Comparison of ENCODE assay signal across 9 cellular contexts in genomic region chr5:176538505-176538806, GRCh38. TPM values are rescaled to one million over a fixed set of nuclear protein-coding genes. Genes with fewer than 3 reads are reported as not detected.
DNase-seq lines count a peak whose midpoint lies in the region; ATAC-seq and TF ChIP-seq lines count a peak whose summit lies in the region.
"Had no signal": no experiment of that assay in that cellular context is flagged by ENCODE, and none has a peak within 500 bp of the region (broad histone marks: within the 10 kb centered on the region; RNA-seq: fewer than 3 reads in every experiment).

No MANE protein-coding gene starts in this region.

- ATAC-seq in IMR-90 (ENCODE audit: low read depth) (no peak), body of pancreas (no peak), HG02852 (IDR thresholded peaks at IDR 0.05; ENCODE audit: unreplicated experiment) (no peak), HG03442 (IDR thresholded peaks at IDR 0.05; ENCODE audit: unreplicated experiment) (no peak)

- peaks cover 21% of the 10 kb centered on the region for H4K20me1 ChIP-seq in IMR-90 (ENCODE audit: insufficient read depth, low read length)

- no peak overlapping the region for H3K18ac ChIP-seq in IMR-90 (ENCODE audit: low read depth, low read length)

- no peak overlapping the region for H4K8ac ChIP-seq in IMR-90 (ENCODE audit: low read depth in 2 of 2, low read length in 2 of 2)

- no peak overlapping the region for H3K4me2 ChIP-seq in IMR-90 (ENCODE audit: low read depth, low read length)

- H2AFZ ChIP-seq in ACC112 (ENCODE audit: low read length, unreplicated experiment), result no peak overlapping the region
- H2AFZ ChIP-seq in IMR-90 (replicated peaks; ENCODE audit: low read length, poor library complexity), result no peak overlapping the region

- WGBS in IMR-90 (ENCODE audit: extremely low coverage in 2 of 2, insufficient read length in 1 of 2), 2 experiments, result no CpG with 5 or more reads among the region's 6 CpGs
- WGBS in body of pancreas, 2 donors, result 37 to 46% methylated on average over 6 of the region's 6 CpGs

- no peaks in the 10 kb centered on the region for H3K36me3 ChIP-seq in ACC112 (ENCODE audit: insufficient read depth, low read length)
- H3K36me3 ChIP-seq in IMR-90 (ENCODE audit: control insufficient read depth, insufficient read depth, low read length), result 0 out of 2 replicates have a peak, but pooled peaks cover 1% of the 10 kb centered on the region
- H3K36me3 ChIP-seq in body of pancreas (replicated peaks in 1 of 2; ENCODE audit: insufficient read depth in 1 of 2, low read depth in 2 of 2), result no peaks in the 10 kb centered on the region
- no peaks in the 10 kb centered on the region for H3K36me3 ChIP-seq in muscle layer of duodenum (ENCODE audit: control insufficient read depth in 1 of 2, insufficient read depth in 2 of 2, low read length in 2 of 2)

- no peak overlapping the region for H3K4ac ChIP-seq in IMR-90 (ENCODE audit: low read depth, low read length)

- H4K91ac ChIP-seq in IMR-90 (ENCODE audit: insufficient read depth, low read depth, low read length), result no peak overlapping the region

- H3K27ac ChIP-seq in ACC112 (ENCODE audit: low read depth, low read length) (peak overlapping the region; percentile 32; the same call in 1 of the 2 replicates), IMR-90 (ENCODE audit: insufficient read depth, low read length) (no peak overlapping the region), body of pancreas (peak overlapping the region in 3 of 4 donors; percentile 86 to 98 (median 95)), muscle layer of duodenum (ENCODE audit: low read length) (peak overlapping the region; percentile 99)

- TF ChIP-seq CTCF in IMR-90 (conservative IDR thresholded peaks at IDR 0.05; ENCODE audit: low read depth, low read length) (no peak), body of pancreas (IDR thresholded peaks at IDR 0.05) (no peak)

- H2AK9ac ChIP-seq in IMR-90 (replicated peaks; ENCODE audit: low read depth, low read length, poor library complexity), result peak overlapping the region; percentile 89

- in situ Hi-C loops in IMR-90 (cut with MboI; ENCODE audit: low sequenced_read_pairs), result no loop called here

- H3K9me1 ChIP-seq in IMR-90 (ENCODE audit: insufficient read depth, low read length), result peaks cover 15% of the 10 kb centered on the region; the same call in 1 of the 2 replicates

- TF ChIP-seq POLR2A in IMR-90 (IDR thresholded peaks at IDR 0.05; ENCODE audit: low read depth, low read length) (no peak), body of pancreas (IDR thresholded peaks at IDR 0.05) (no peak)

- H2AK5ac ChIP-seq in IMR-90 (ENCODE audit: low read depth, low read length), result no peak overlapping the region

- H3K4me1 ChIP-seq in ACC112 (ENCODE audit: control insufficient read depth, insufficient read depth, low read length, unreplicated experiment) (peaks cover 40% of the 10 kb centered on the region), IMR-90 (ENCODE audit: control insufficient read depth, insufficient read depth, low read length) (peaks cover 27% of the 10 kb centered on the region), body of pancreas (peaks cover 53% of the 10 kb centered on the region), muscle layer of duodenum (ENCODE audit: control insufficient read depth in 1 of 2, insufficient read depth in 2 of 2, low read length in 2 of 2) (peaks cover 36 to 46% of the 10 kb centered on the region in 2 donors)

- no peak overlapping the region for H2BK20ac ChIP-seq in IMR-90 (ENCODE audit: low read depth, low read length)

- H4K5ac ChIP-seq in IMR-90 (ENCODE audit: low read depth, low read length), result no peak overlapping the region

- BruUV-seq in IMR-90 (replicated peaks; lab: Mats Ljungman, UMichigan), result no TSS peak

- peaks cover 23 to 30% of the 10 kb centered on the region in 2 experiments for H3K79me1 ChIP-seq in IMR-90 (ENCODE audit: low read depth in 1 of 2, low read length in 2 of 2)

- no peak for DNase-seq in IMR-90
- no peak for DNase-seq in body of pancreas
- DNase-seq in SW 1271 (lab: John Stamatoyannopoulos, UW), result no peak
- no peak for DNase-seq in HCEC 1CT

- CTCF ChIA-PET in IMR-90 (lab: Yijun Ruan, JAX), result interaction anchor here (1.1 to 1.2 kb wide), 2 partner anchors 54 to 91 kb away, joined by 3 to 4 read pairs; no protein-coding TSS in a partner anchor

- H2BK120ac ChIP-seq in IMR-90 (ENCODE audit: low read depth, low read length), result no peak overlapping the region

- H2BK15ac ChIP-seq in IMR-90 (ENCODE audit: low read depth, low read length), result no peak overlapping the region

- H3K79me2 ChIP-seq in ACC112 (ENCODE audit: control insufficient read depth, insufficient read depth, low read length, unreplicated experiment), result peaks cover 26% of the 10 kb centered on the region

- TF ChIP-seq RAD21 in IMR-90 (IDR thresholded peaks at IDR 0.05; ENCODE audit: low read length), result no peak

- no peak overlapping the region for H3K9ac ChIP-seq in IMR-90 (ENCODE audit: low read depth, low read length)

- H3K23ac ChIP-seq in IMR-90 (ENCODE audit: low read depth, low read length), result no peak overlapping the region

- no peak overlapping the region for H2BK5ac ChIP-seq in IMR-90 (ENCODE audit: low read depth, low read length, poor library complexity, severe bottlenecking)

- dilution Hi-C loops in IMR-90 (cut with HindIII; ENCODE audit: low sequenced_read_pairs, unreplicated experiment), result no loop called here

- POLR2A ChIA-PET in IMR-90 (lab: Charles Lee; ENCODE audit: unreplicated experiment), result interaction anchor here (1.0 kb wide), 1 partner anchor 8 kb away, joined by 4 read pairs; no protein-coding TSS in a partner anchor

- H3K56ac ChIP-seq in IMR-90 (ENCODE audit: extremely low read depth, insufficient read depth, low read length), result no peak overlapping the region

- H3K27me3 ChIP-seq in ACC112 (ENCODE audit: insufficient read depth, low read length) (no peaks in the 10 kb centered on the region), IMR-90 (ENCODE audit: control insufficient read depth, insufficient read depth, low read length) (no peaks in the 10 kb centered on the region), body of pancreas (no peaks in the 10 kb centered on the region), muscle layer of duodenum (ENCODE audit: low read depth, low read length) (no peaks in the 10 kb centered on the region)

- peak overlapping the region; percentile 85 for H3K4me3 ChIP-seq in ACC112 (ENCODE audit: low read depth, low read length)
- H3K4me3 ChIP-seq in IMR-90 (ENCODE audit: insufficient read depth, low read depth, low read length), result no peak overlapping the region
- H3K4me3 ChIP-seq in body of pancreas, result no peak overlapping the region
- H3K4me3 ChIP-seq in muscle layer of duodenum (ENCODE audit: low read depth in 1 of 2, low read length in 2 of 2), result peak overlapping the region; percentile 90 to 96

- no peak overlapping the region for H3K14ac ChIP-seq in IMR-90 (replicated peaks; ENCODE audit: low read depth, low read length)

- intact Hi-C loops in IMR-90 (cut with micrococcal nuclease) (no loop called here), body of pancreas (cut with DNase I) (no loop called here)

- no peaks in the 10 kb centered on the region for H3K9me3 ChIP-seq in IMR-90 (ENCODE audit: control insufficient read depth, insufficient read depth, low read length)
- H3K9me3 ChIP-seq in body of pancreas, result no peaks in the 10 kb centered on the region
- no peaks in the 10 kb centered on the region for H3K9me3 ChIP-seq in muscle layer of duodenum (ENCODE audit: control insufficient read depth in 1 of 2, low read length in 2 of 2)

TF ChIP-seq in IMR-90, 13 proteins besides CTCF, POLR2A, EP300 and RAD21:
- no peak for TF ChIP-seq MAZ (IDR thresholded peaks at IDR 0.05; ENCODE audit: borderline replicate concordance, low read depth, low read length)
- TF ChIP-seq CEBPB (IDR thresholded peaks at IDR 0.05; ENCODE audit: low read depth, low read length), result peak; percentile 53; the same call in 1 of the 2 replicates
TF ChIP-seq in IMR-90: peak in this region for 1.

RNA-seq across cellular contexts. Expression of gene RNF44, which starts 1.3 kb away (rescaled TPM):
- total RNA-seq in IMR-90 (2012; rRNA removed) (0.54 and 0.83 TPM in 2 replicates), body of pancreas (10 to 100 TPM; 10.9 to 38.6 TPM)
- polyA plus RNA-seq in IMR-90 (2012; rRNA removed), result 12.4 and 13.2 TPM in 2 replicates
- 5.9 and 12.1 TPM in 2 replicates for polyA plus RNA-seq in IMR-90 (2012; cell fraction: cytosol; rRNA removed)
- polyA plus RNA-seq in IMR-90 (2012; cell fraction: nucleus; rRNA removed; ENCODE audit: low replicate concordance), result 56.1 and 127 TPM in 2 replicates

RNA-seq across cellular contexts. Expression of gene CDHR2, which starts 10.7 kb away (rescaled TPM):
- not detected in 2 replicates for total RNA-seq in IMR-90 (2012; rRNA removed)
- polyA plus RNA-seq in IMR-90 (2012; rRNA removed), result not detected in 2 replicates
- polyA plus RNA-seq in IMR-90 (2012; cell fraction: cytosol; rRNA removed), result not detected in 2 replicates
- 0.07 TPM in 2 replicates for polyA plus RNA-seq in IMR-90 (2012; cell fraction: nucleus; rRNA removed; ENCODE audit: low replicate concordance)
- total RNA-seq in body of pancreas, result 1 to 10 TPM in 1 of 2 donors, not detected in 1; 1.3 TPM
- total RNA-seq: pulmonary artery endothelial cell had no signal

Comparison
In these comparisons a context has a peak if more than half of its experiments do, and no peak if none do; other contexts are left out.
1. H3K4me3 ChIP-seq: peak in ACC112 (single experiment) and muscle layer of duodenum (2 of 2); none in IMR-90 (single experiment) and body of pancreas (0 of 2).